8 cellular contexts compared by ENCODE assay signal in the genomic region with DNA sequence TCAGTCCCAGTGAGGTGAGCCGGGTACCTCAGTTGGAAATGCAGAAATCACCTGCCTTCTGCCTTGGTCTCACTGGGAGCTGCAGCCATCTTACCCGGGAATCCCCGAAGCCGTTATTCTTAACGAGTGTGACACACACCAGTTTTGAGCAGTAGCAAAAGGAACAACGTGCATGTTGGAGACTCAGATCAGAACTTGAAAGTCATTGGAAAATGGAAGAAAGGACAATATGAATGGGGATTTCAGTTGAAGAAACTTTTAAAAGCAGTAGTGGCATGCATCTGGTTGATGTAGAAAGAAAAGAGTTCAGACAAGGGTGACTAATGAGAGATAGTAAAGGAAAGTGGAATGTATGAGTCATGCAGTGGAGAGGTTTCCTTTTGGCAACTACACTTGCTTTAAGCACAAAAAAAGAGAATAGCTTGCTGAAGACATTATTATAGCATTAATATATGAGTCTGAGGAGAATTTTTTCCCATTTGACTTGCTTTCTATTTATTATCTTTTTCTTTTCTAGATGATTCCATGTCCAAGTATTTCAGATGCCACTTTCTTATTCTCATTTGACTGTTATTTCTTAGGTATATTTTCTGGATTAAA. TPM values are rescaled to one million over a fixed set of nuclear protein-coding genes. Genes with fewer than 3 reads are reported as not detected.
DNase-seq lines count a peak whose midpoint lies in the region; ATAC-seq, FAIRE-seq and TF ChIP-seq lines count a peak whose summit lies in the region.

No MANE protein-coding gene starts in this region.

- FAIRE-seq in D721Med (lab: Jason Lieb, UNC), result no peak

- peaks cover 15% of the 10 kb centered on the region for H3K4me1 ChIP-seq in SJCRH30
- H3K4me1 ChIP-seq in liver (ENCODE audit: control insufficient read depth in 4 of 4, insufficient read depth in 4 of 4, low read length in 3 of 4), result no peaks in the 10 kb centered on the region

- H3K9ac ChIP-seq in liver (ENCODE audit: low read depth in 1 of 2, low read length in 2 of 2), result no peak overlapping the region

- TF ChIP-seq POLR2A in GM19099 (IDR thresholded peaks at IDR 0.05; ENCODE audit: extremely low read depth, insufficient read length, low read depth), result peak; percentile 17

- TF ChIP-seq CTCF in brain (conservative IDR thresholded peaks at IDR 0.05) (no peak), liver (IDR thresholded peaks at IDR 0.05; ENCODE audit: low read depth, low read length, missing input control) (no peak), D721Med (IDR thresholded peaks at IDR 0.05; ENCODE audit: insufficient read depth, missing control alignments) (no peak)

- peak overlapping the region; percentile 62 for H3K27ac ChIP-seq in SJCRH30
- H3K27ac ChIP-seq in liver (ENCODE audit: low read depth in 1 of 2, low read length in 2 of 2), result peak overlapping the region in 1 of 2 donors; percentile 10

- peaks cover 17% of the 10 kb centered on the region for H3K4me1 Mint-ChIP-seq in brain
- peaks cover 43% of the 10 kb centered on the region for H3K4me1 Mint-ChIP-seq in stimulated activated effector memory CD8-positive, alpha-beta T cell treated with anti-CD3 and anti-CD28 coated beads, Interleukin-12 subunit alpha, Interleukin-12 subunit beta, amount 100 ng/mL, for 72 hours

- peak; percentile 83 for ATAC-seq in HG03342 (IDR thresholded peaks at IDR 0.05; ENCODE audit: unreplicated experiment)
- peak; percentile 94 for ATAC-seq in stimulated activated effector memory CD8-positive, alpha-beta T cell treated with anti-CD3 and anti-CD28 coated beads, Interleukin-12 subunit alpha, Interleukin-12 subunit beta, amount 100 ng/mL, for 72 hours

- no peaks in the 10 kb centered on the region; the same call in 1 of the 2 replicates for H3K9me3 ChIP-seq in SJCRH30 (replicated peaks)
- no peaks in the 10 kb centered on the region for H3K9me3 ChIP-seq in liver (ENCODE audit: control insufficient read depth in 4 of 4, low read length in 3 of 4)

- H3K27me3 ChIP-seq in SJCRH30, result no peaks in the 10 kb centered on the region
- no peaks in the 10 kb centered on the region for H3K27me3 ChIP-seq in liver (ENCODE audit: control insufficient read depth in 4 of 4, insufficient read depth in 4 of 4, low read length in 3 of 4)

- WGBS in liver, result 76% methylated on average over 6 of the region's 6 CpGs

- peak; percentile 89 for DNase-seq in AG20443 (ENCODE audit: low spot score)
- DNase-seq in SJCRH30, result peak; percentile 9 to 54
- peak in 1 of 2 donors; percentile 68 for DNase-seq in stimulated activated effector memory CD8-positive, alpha-beta T cell treated with anti-CD3 and anti-CD28 coated beads, Interleukin-12 subunit alpha, Interleukin-12 subunit beta, amount 100 ng/mL, for 72 hours (ENCODE audit: low spot score in 2 of 2)
- DNase-seq in D721Med (ENCODE audit: insufficient read length, low spot score), result no peak

- peaks cover 28 to 41% (median 34%) of the 10 kb centered on the region in 5 experiments for H3K9me3 Mint-ChIP-seq in brain
- peaks cover 11% of the 10 kb centered on the region for H3K9me3 Mint-ChIP-seq in stimulated activated effector memory CD8-positive, alpha-beta T cell treated with anti-CD3 and anti-CD28 coated beads, Interleukin-12 subunit alpha, Interleukin-12 subunit beta, amount 100 ng/mL, for 72 hours

- no peak overlapping the region for H3K4me3 Mint-ChIP-seq in brain
- peak overlapping the region; percentile 50 for H3K4me3 Mint-ChIP-seq in stimulated activated effector memory CD8-positive, alpha-beta T cell treated with anti-CD3 and anti-CD28 coated beads, Interleukin-12 subunit alpha, Interleukin-12 subunit beta, amount 100 ng/mL, for 72 hours

- peaks cover 77% of the 10 kb centered on the region for H3K36me3 Mint-ChIP-seq in brain
- H3K36me3 Mint-ChIP-seq in stimulated activated effector memory CD8-positive, alpha-beta T cell treated with anti-CD3 and anti-CD28 coated beads, Interleukin-12 subunit alpha, Interleukin-12 subunit beta, amount 100 ng/mL, for 72 hours, result peaks cover 30% of the 10 kb centered on the region

- peak in 1 of 2 donors; percentile 9 for TF ChIP-seq RAD21 in liver (IDR thresholded peaks at IDR 0.05)

- H3K4me3 ChIP-seq in SJCRH30, result no peak overlapping the region
- no peak overlapping the region for H3K4me3 ChIP-seq in liver (ENCODE audit: low read depth in 1 of 3, low read length in 3 of 3)

- H3K27me3 Mint-ChIP-seq in brain, result no peaks in the 10 kb centered on the region

- H3K36me3 ChIP-seq in SJCRH30 (peaks cover 7% of the 10 kb centered on the region), liver (ENCODE audit: control insufficient read depth in 4 of 4, insufficient read depth in 3 of 4, low read depth in 1 of 4, low read length in 3 of 4) (no peaks in the 10 kb centered on the region)

- peak overlapping the region in 4 of 5 experiments; percentile 5 to 76 (median 43) for H3K27ac Mint-ChIP-seq in brain
- H3K27ac Mint-ChIP-seq in stimulated activated effector memory CD8-positive, alpha-beta T cell treated with anti-CD3 and anti-CD28 coated beads, Interleukin-12 subunit alpha, Interleukin-12 subunit beta, amount 100 ng/mL, for 72 hours, result peak overlapping the region; percentile 66

TF ChIP-seq in liver, 16 proteins besides CTCF, POLR2A, EP300 and RAD21:
- peak; percentile 97 for TF ChIP-seq JUND (IDR thresholded peaks at IDR 0.05)
- no peak for TF ChIP-seq REST (IDR thresholded peaks at IDR 0.05)
- peak; percentile 11 to 45 for TF ChIP-seq RXRA (IDR thresholded peaks at IDR 0.05)
- TF ChIP-seq, protein P1, sequence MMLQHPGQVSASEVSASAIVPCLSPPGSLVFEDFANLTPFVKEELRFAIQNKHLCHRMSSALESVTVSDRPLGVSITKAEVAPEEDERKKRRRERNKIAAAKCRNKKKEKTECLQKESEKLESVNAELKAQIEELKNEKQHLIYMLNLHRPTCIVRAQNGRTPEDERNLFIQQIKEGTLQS (IDR thresholded peaks at IDR 0.05), result peak; percentile 28

RNA-seq across cellular contexts. Expression of gene ANKDD1B, which starts 44.4 kb away (rescaled TPM):
- total RNA-seq in SJCRH30 (2014; rRNA removed; shearing (Covaris generic)), result 0.18 TPM in 1 of 2 replicates, not detected in the other
- polyA plus RNA-seq in brain (ENCODE audit: insufficient read depth, low read depth, low replicate concordance) (not detected), liver (under 1 TPM; 0.05 to 0.10 TPM)
- 1 to 10 TPM in 1 of 2 donors, under 1 TPM in 1; 0.93 to 1.4 TPM for total RNA-seq in liver

RNA-seq across cellular contexts. Expression of gene POLK, which starts 55.1 kb away (rescaled TPM):
- 23.4 and 27.7 TPM in 2 replicates for total RNA-seq in SJCRH30 (2014; rRNA removed; shearing (Covaris generic))
- polyA plus RNA-seq in brain (ENCODE audit: insufficient read depth, low read depth, low replicate concordance) (1.6 TPM), liver (1 to 10 TPM; 3.7 to 7.6 TPM)
- total RNA-seq in liver, result 10 to 100 TPM; 12.1 to 20.6 TPM

RNA-seq across cellular contexts. Expression of gene CERT1, which starts 55.4 kb away (rescaled TPM):
- 24.7 and 28.8 TPM in 2 replicates for total RNA-seq in SJCRH30 (2014; rRNA removed; shearing (Covaris generic))
- polyA plus RNA-seq in brain (ENCODE audit: insufficient read depth, low read depth, low replicate concordance) (10.3 TPM), liver (10 to 100 TPM; 11.4 to 13.1 TPM)
- 10 to 100 TPM; 20.5 to 25.1 TPM for total RNA-seq in liver
